In genomic region chr4:141047228-141047884, GRCh38 we compare ENCODE assay signal across 20 cellular contexts.
DNase-seq lines count a peak whose midpoint lies in the region; ATAC-seq and TF ChIP-seq lines count a peak whose summit lies in the region.
"Had no signal": no experiment of that assay in that cellular context is flagged by ENCODE, and none has a peak within 500 bp of the region (broad histone marks: within the 10 kb centered on the region; RNA-seq: fewer than 3 reads in every experiment).

No MANE protein-coding gene starts in this region.

- no peak overlapping the region for H3K4me3 Mint-ChIP-seq in T-helper 2 cell treated with Interferon-gamma antibody and Interleukin-4, amounts not matched to agents 5 μg/mL and 100 μg/mL, for 36 hours
- H3K4me3 Mint-ChIP-seq: H9, WTC11 had no signal

- H3K36me3 Mint-ChIP-seq in T-helper 2 cell treated with Interferon-gamma antibody and Interleukin-4, amounts not matched to agents 5 μg/mL and 100 μg/mL, for 36 hours (ENCODE audit: low read depth) = no peaks in the 10 kb centered on the region

- H3K9me3 Mint-ChIP-seq in T-helper 2 cell treated with Interferon-gamma antibody and Interleukin-4, amounts not matched to agents 5 μg/mL and 100 μg/mL, for 36 hours = peaks cover 9% of the 10 kb centered on the region

- H3K4me3 ChIP-seq in astrocyte of the cerebellum (ENCODE audit: low read depth, low read length) (no peak overlapping the region), gastroesophageal sphincter (no peak overlapping the region), sigmoid colon (no peak overlapping the region)
- H3K4me3 ChIP-seq: BLaER1 treated with 17β-estradiol and CSF1 and Interleukin-3, amounts not matched to agents 10 nM and 100 nM; coronary artery; stomach had no signal

- peak; percentile 21 for DNase-seq in GM04504 (ENCODE audit: low read depth)
- DNase-seq in astrocyte of the cerebellum (ENCODE audit: low read depth) = peak; percentile 38
- DNase-seq in sigmoid colon = no peak
- DNase-seq in NCI-H1930 (lab: John Stamatoyannopoulos, UW) = no peak
- DNase-seq in T-helper 2 cell treated with Interferon-gamma antibody and Interleukin-4, amounts not matched to agents 5 μg/mL and 100 μg/mL, for 36 hours (ENCODE audit: low spot score) = no peak
- DNase-seq: activated CD8-positive, alpha-beta memory T cell treated with anti-CD3 and anti-CD28 coated beads, Interleukin-2, amount 50 U/mL, for 48 hours; activated naive CD4-positive, alpha-beta T cell treated with anti-CD3 and anti-CD28 coated beads, Interleukin-2, amount 50 U/mL, for 16 hours; H9; mesendoderm; NCI-H1436 treated with DMSO at 0.1 percent for 48 hours; NCI-H446 treated with DMSO at 0.1 percent for 48 hours; stomach had no signal

- H3K27me3 Mint-ChIP-seq in T-helper 2 cell treated with Interferon-gamma antibody and Interleukin-4, amounts not matched to agents 5 μg/mL and 100 μg/mL, for 36 hours (ENCODE audit: low read depth) = no peaks in the 10 kb centered on the region

- no peaks in the 10 kb centered on the region for H3K36me3 ChIP-seq in gastroesophageal sphincter
- no peaks in the 10 kb centered on the region for H3K36me3 ChIP-seq in sigmoid colon
- H3K36me3 ChIP-seq: stomach had no signal

- no peaks in the 10 kb centered on the region for H3K4me1 Mint-ChIP-seq in T-helper 2 cell treated with Interferon-gamma antibody and Interleukin-4, amounts not matched to agents 5 μg/mL and 100 μg/mL, for 36 hours (ENCODE audit: low read depth)
- H3K4me1 Mint-ChIP-seq: H9, WTC11 had no signal

- H3K4me1 ChIP-seq in gastroesophageal sphincter (peaks cover 5 to 26% (median 7%) of the 10 kb centered on the region in 3 donors), sigmoid colon (peaks cover 0 to 58% (median 34%) of the 10 kb centered on the region in 4 donors)
- H3K4me1 ChIP-seq: BLaER1 treated with 17β-estradiol and CSF1 and Interleukin-3, amounts not matched to agents 10 nM and 100 nM had no signal

- TF ChIP-seq EP300 in gastroesophageal sphincter (IDR thresholded peaks at IDR 0.05) = no peak
- TF ChIP-seq EP300 in sigmoid colon (IDR thresholded peaks at IDR 0.05) = no peak

- ATAC-seq in gastroesophageal sphincter (no peak), HG02852 (IDR thresholded peaks at IDR 0.05; ENCODE audit: unreplicated experiment) (no peak), HG03571 (IDR thresholded peaks at IDR 0.05; ENCODE audit: unreplicated experiment) (no peak)
- ATAC-seq: esophagus mucosa, WTC11 had no signal

- in situ Hi-C loops in astrocyte of the cerebellum (cut with HindIII; ENCODE audit: low sequenced_read_pairs) = no loop called here

- no peak for TF ChIP-seq CTCF in astrocyte of the cerebellum (IDR thresholded peaks at IDR 0.05; ENCODE audit: low read depth, low read length, missing control alignments)
- no peak for TF ChIP-seq CTCF in gastroesophageal sphincter (IDR thresholded peaks at IDR 0.05)
- TF ChIP-seq CTCF in sigmoid colon (IDR thresholded peaks at IDR 0.05) = no peak

- intact Hi-C loops in sigmoid colon (cut with DNase I) = no loop called here

- H3K9me3 ChIP-seq in gastroesophageal sphincter (peaks cover 0 to 6% (median 0%) of the 10 kb centered on the region in 3 donors), sigmoid colon (no peaks in the 10 kb centered on the region)

- WGBS in gastroesophageal sphincter (ENCODE audit: low coverage in 1 of 2), 2 donors = 25 to 36% methylated on average over 5 to 6 of the region's 7 CpGs
- WGBS in sigmoid colon, 2 donors = 63 to 71% methylated on average over 7 of the region's 7 CpGs

- TF ChIP-seq POLR2A in gastroesophageal sphincter (IDR thresholded peaks at IDR 0.05) = no peak
- no peak for TF ChIP-seq POLR2A in sigmoid colon (IDR thresholded peaks at IDR 0.05)

- peak overlapping the region in 3 of 4 donors; percentile 60 to 72 (median 62) for H3K27ac ChIP-seq in gastroesophageal sphincter
- H3K27ac ChIP-seq in sigmoid colon = peak overlapping the region; percentile 51 to 82 (median 67)
- H3K27ac ChIP-seq: BLaER1 treated with 17β-estradiol and CSF1 and Interleukin-3, amounts not matched to agents 10 nM and 100 nM; coronary artery; KMS-11 had no signal

- H3K27me3 ChIP-seq in gastroesophageal sphincter (no peaks in the 10 kb centered on the region), sigmoid colon (no peaks in the 10 kb centered on the region)
- H3K27me3 ChIP-seq: BLaER1 treated with 17β-estradiol and CSF1 and Interleukin-3, amounts not matched to agents 10 nM and 100 nM; stomach had no signal

- no peak overlapping the region for H3K27ac Mint-ChIP-seq in T-helper 2 cell treated with Interferon-gamma antibody and Interleukin-4, amounts not matched to agents 5 μg/mL and 100 μg/mL, for 36 hours
- H3K27ac Mint-ChIP-seq: H9, WTC11 had no signal

Comparison
In these comparisons a context has a peak if more than half of its experiments do, and no peak if none do; other contexts are left out.
1. DNase-seq: peak in GM04504 (single experiment) and astrocyte of the cerebellum (single experiment); none in sigmoid colon (single experiment), NCI-H1930 (0 of 2) and T-helper 2 cell treated with Interferon-gamma antibody and Interleukin-4, amounts not matched to agents 5 μg/mL and 100 μg/mL, for 36 hours (single experiment).